18 cellular contexts compared by ENCODE assay signal in genomic region chr7:151375530-151376217, GRCh38. TPM values are rescaled to one million over a fixed set of nuclear protein-coding genes. Genes with fewer than 3 reads are reported as not detected.
DNase-seq lines count a peak whose midpoint lies in the region; ATAC-seq, FAIRE-seq and TF ChIP-seq lines count a peak whose summit lies in the region.
"Had no signal": no experiment of that assay in that cellular context is flagged by ENCODE, and none has a peak within 500 bp of the region (broad histone marks: within the 10 kb centered on the region; RNA-seq: fewer than 3 reads in every experiment).

No MANE protein-coding gene starts in this region.

- FAIRE-seq in small intestine (lab: Jason Lieb, UNC) = no peak
- FAIRE-seq: G401.6 had no signal

- DNase-seq in activated naive CD4-positive, alpha-beta T cell treated with anti-CD3 and anti-CD28 coated beads, Interleukin-2, amount 50 U/mL, for 72 hours (ENCODE audit: low spot score in 2 of 2) = peak in 1 of 2 donors; percentile 18
- no peak for DNase-seq in activated naive CD4-positive, alpha-beta T cell (lab: John Stamatoyannopoulos, UW)
- peak; percentile 11 for DNase-seq in GM10248 (ENCODE audit: extremely low spot score)
- DNase-seq in glutamatergic neuron = no peak
- DNase-seq in stimulated activated effector memory CD8-positive, alpha-beta T cell treated with anti-CD3 and anti-CD28 coated beads, Interleukin-12 subunit alpha, Interleukin-12 subunit beta, amount 100 ng/mL, for 72 hours (ENCODE audit: low spot score in 2 of 2) = no peak
- DNase-seq in small intestine = no peak
- DNase-seq: Calu3, DMS79, HFFc6, KG1, NCI-H1105, NCI-H1694 treated with DMSO at 0.1 percent for 48 hours, NCI-H69, PC-3 had no signal

- no peak overlapping the region for H3K4me3 ChIP-seq in small intestine (ENCODE audit: low read depth in 1 of 2, low read length in 2 of 2)

- H3K9me3 ChIP-seq in small intestine (ENCODE audit: control insufficient read depth, low read depth) = no peaks in the 10 kb centered on the region

- TF ChIP-seq CTCF in GM10248 (IDR thresholded peaks at IDR 0.05; ENCODE audit: control extremely low read depth, extremely low read depth, low read depth, missing control alignments) = no peak
- TF ChIP-seq CTCF in glutamatergic neuron (IDR thresholded peaks at IDR 0.05; ENCODE audit: partially characterized antibody, unreplicated experiment) = no peak

- H3K27ac ChIP-seq in small intestine (ENCODE audit: low read depth in 1 of 2, low read length in 1 of 2) = no peak overlapping the region

- peaks cover 10% of the 10 kb centered on the region for H3K4me1 Mint-ChIP-seq in glutamatergic neuron (ENCODE audit: low read depth, unreplicated experiment)
- peaks cover 7% of the 10 kb centered on the region for H3K4me1 Mint-ChIP-seq in stimulated activated effector memory CD8-positive, alpha-beta T cell treated with anti-CD3 and anti-CD28 coated beads, Interleukin-12 subunit alpha, Interleukin-12 subunit beta, amount 100 ng/mL, for 72 hours

- peaks cover 8% of the 10 kb centered on the region for H3K27me3 Mint-ChIP-seq in glutamatergic neuron (ENCODE audit: unreplicated experiment)

- no peaks in the 10 kb centered on the region for H3K27me3 ChIP-seq in small intestine (ENCODE audit: control insufficient read depth in 2 of 2, insufficient read depth in 2 of 2, low read length in 2 of 2)

- ATAC-seq in activated naive CD4-positive, alpha-beta T cell treated with anti-CD3 and anti-CD28 coated beads, Interleukin-2, amount 50 U/mL, for 72 hours = no peak
- no peak for ATAC-seq in stimulated activated effector memory CD8-positive, alpha-beta T cell treated with anti-CD3 and anti-CD28 coated beads, Interleukin-12 subunit alpha, Interleukin-12 subunit beta, amount 100 ng/mL, for 72 hours
- ATAC-seq in GM21381 (IDR thresholded peaks at IDR 0.05; ENCODE audit: unreplicated experiment) = no peak
- ATAC-seq: PC-3 had no signal

- CTCF ChIA-PET in GM10248 (lab: Yijun Ruan, JAX) = interaction anchor here (0.7 to 1.6 kb wide), 4 partner anchors 10 to 132 kb away, joined by 3 to 5 read pairs (median 4); no protein-coding TSS in a partner anchor

- no peaks in the 10 kb centered on the region for H3K4me1 ChIP-seq in small intestine (ENCODE audit: control insufficient read depth in 2 of 2, insufficient read depth in 1 of 2, low read depth in 1 of 2, low read length in 1 of 2)

- H3K36me3 Mint-ChIP-seq in activated naive CD4-positive, alpha-beta T cell treated with anti-CD3 and anti-CD28 coated beads, Interleukin-2, amount 50 U/mL, for 72 hours = no peaks in the 10 kb centered on the region
- H3K36me3 Mint-ChIP-seq in glutamatergic neuron (ENCODE audit: unreplicated experiment) = no peaks in the 10 kb centered on the region
- peaks cover 58% of the 10 kb centered on the region for H3K36me3 Mint-ChIP-seq in stimulated activated effector memory CD8-positive, alpha-beta T cell treated with anti-CD3 and anti-CD28 coated beads, Interleukin-12 subunit alpha, Interleukin-12 subunit beta, amount 100 ng/mL, for 72 hours

- peak overlapping the region; percentile 71 for H3K4me3 Mint-ChIP-seq in glutamatergic neuron (ENCODE audit: unreplicated experiment)
- H3K4me3 Mint-ChIP-seq in stimulated activated effector memory CD8-positive, alpha-beta T cell treated with anti-CD3 and anti-CD28 coated beads, Interleukin-12 subunit alpha, Interleukin-12 subunit beta, amount 100 ng/mL, for 72 hours = no peak overlapping the region
- H3K4me3 Mint-ChIP-seq: CD14-positive monocyte, HFFc6 had no signal

- 88 to 91% (median 90%) methylated on average over 10 of the region's 10 CpGs for WGBS in small intestine, 3 donors

- peak overlapping the region; percentile 30 to 44 for H3K27ac Mint-ChIP-seq in activated naive CD4-positive, alpha-beta T cell treated with anti-CD3 and anti-CD28 coated beads, Interleukin-2, amount 50 U/mL, for 72 hours
- H3K27ac Mint-ChIP-seq in glutamatergic neuron (ENCODE audit: unreplicated experiment) = peak overlapping the region; percentile 83
- H3K27ac Mint-ChIP-seq in stimulated activated effector memory CD8-positive, alpha-beta T cell treated with anti-CD3 and anti-CD28 coated beads, Interleukin-12 subunit alpha, Interleukin-12 subunit beta, amount 100 ng/mL, for 72 hours = peak overlapping the region; percentile 55
- H3K27ac Mint-ChIP-seq: HFFc6 had no signal

- H3K9me3 Mint-ChIP-seq in activated naive CD4-positive, alpha-beta T cell treated with anti-CD3 and anti-CD28 coated beads, Interleukin-2, amount 50 U/mL, for 72 hours = no peaks in the 10 kb centered on the region
- peaks cover 9% of the 10 kb centered on the region for H3K9me3 Mint-ChIP-seq in glutamatergic neuron (ENCODE audit: unreplicated experiment)
- no peaks in the 10 kb centered on the region for H3K9me3 Mint-ChIP-seq in stimulated activated effector memory CD8-positive, alpha-beta T cell treated with anti-CD3 and anti-CD28 coated beads, Interleukin-12 subunit alpha, Interleukin-12 subunit beta, amount 100 ng/mL, for 72 hours
- H3K9me3 Mint-ChIP-seq: CD14-positive monocyte, HFFc6 had no signal

- POLR2A ChIA-PET in GM10248 (lab: Yijun Ruan, JAX) = no interaction called here

- H3K36me3 ChIP-seq in small intestine (ENCODE audit: control insufficient read depth in 2 of 2, insufficient read depth in 2 of 2, low read length in 2 of 2) = peaks cover 9 to 30% of the 10 kb centered on the region in 2 donors

RNA-seq across cellular contexts. Expression of gene NUB1, which starts 34.1 kb away (rescaled TPM):
- 100 to 1,000 TPM in 1 of 2 donors, 10 to 100 TPM in 1; 46.1 to 102 TPM for total RNA-seq in activated naive CD4-positive, alpha-beta T cell treated with anti-CD3 and anti-CD28 coated beads, Interleukin-2, amount 50 U/mL, for 72 hours
- total RNA-seq in glutamatergic neuron (ENCODE audit: unreplicated experiment) = 41.6 TPM
- 10 to 100 TPM; 37.4 to 70.8 (median 62.8) TPM for polyA plus RNA-seq in small intestine

RNA-seq across cellular contexts. Expression of gene WDR86, which starts 34.2 kb away (rescaled TPM):
- not detected for total RNA-seq in activated naive CD4-positive, alpha-beta T cell treated with anti-CD3 and anti-CD28 coated beads, Interleukin-2, amount 50 U/mL, for 72 hours
- 70.5 TPM for total RNA-seq in glutamatergic neuron (ENCODE audit: unreplicated experiment)
- 1 to 10 TPM in 2 of 3 donors, not detected in 1; 1.1 to 1.8 TPM for polyA plus RNA-seq in small intestine
- total RNA-seq: Calu3, H4, HFFc6, PC-3 had no signal

Comparison
In these comparisons a context has a peak if more than half of its experiments do, and no peak if none do; other contexts are left out.
1. RNA of gene WDR86, which starts 34.2 kb away (total RNA-seq): 70.5 TPM in glutamatergic neuron (single experiment); not detected in activated naive CD4-positive, alpha-beta T cell treated with anti-CD3 and anti-CD28 coated beads, Interleukin-2, amount 50 U/mL, for 72 hours; every median in the first group is over 10 times any median in the second.
2. Peak in every context shown above with its lines, with median percentiles within 50 percentile points of each other: H3K27ac Mint-ChIP-seq.